In the genomic region with DNA sequence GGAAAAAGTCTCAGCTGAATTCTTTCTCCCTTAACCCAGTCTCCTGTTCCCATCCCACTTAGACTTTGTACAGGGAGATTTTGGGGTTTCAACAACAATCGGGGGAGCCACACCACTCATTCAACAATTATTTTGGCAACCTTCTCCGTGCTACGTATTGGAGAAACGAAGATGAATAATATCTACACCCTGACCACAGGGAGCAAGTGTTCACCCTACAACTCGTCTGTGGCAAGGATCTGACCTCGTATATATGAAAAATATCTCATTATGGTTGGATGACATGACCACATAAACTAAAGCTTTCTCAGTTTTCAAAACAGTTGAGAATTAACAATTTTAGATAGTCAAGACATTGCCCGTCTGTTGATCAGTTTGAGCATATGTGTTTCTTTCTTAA, we compare ENCODE assay signal across 16 cellular contexts.
"Had no signal": no experiment of that assay in that cellular context is flagged by ENCODE, and none has a peak within 500 bp of the region (broad histone marks: within the 10 kb centered on the region; RNA-seq: fewer than 3 reads in every experiment).

No MANE protein-coding gene starts in this region.

- H3K4me1 ChIP-seq: neural progenitor cell, pancreas had no signal

- H3K4me2 ChIP-seq: neural progenitor cell had no signal

- H3K36me3 ChIP-seq: neural progenitor cell, thoracic aorta, WERI-Rb-1 had no signal

- H3K27ac ChIP-seq: dorsolateral prefrontal cortex, neural progenitor cell, pancreas, thoracic aorta, WERI-Rb-1 had no signal

- ATAC-seq: activated CD8-positive, alpha-beta memory T cell treated with anti-CD3 and anti-CD28 coated beads, Interleukin-2, amount 10 ng/mL, durations not matched to agents 7 days and 5 days; pancreas had no signal

- DNase-seq: activated CD4-positive, alpha-beta T cell treated with anti-CD3 and anti-CD28 coated beads, Interleukin-2, amount 50 U/mL, for 48 hours; activated CD8-positive, alpha-beta memory T cell treated with anti-CD3 and anti-CD28 coated beads, Interleukin-2, amount 10 ng/mL, durations not matched to agents 7 days and 5 days; activated effector memory CD4-positive, alpha-beta T cell treated with Interleukin-2 at 50 U/mL for 16 hours; activated naive CD4-positive, alpha-beta T cell treated with anti-CD3 and anti-CD28 coated beads, Interleukin-2, amount 50 U/mL, for 16 hours; activated T-cell treated with anti-CD3 and anti-CD28 coated beads, Interleukin-2, amount 50 U/mL, for 1 hour; dorsolateral prefrontal cortex; endodermal cell; islet precursor cell; midbrain; pancreas; stimulated activated CD4-positive, alpha-beta T cell treated with anti-CD3 and anti-CD28 coated beads, Interleukin-12 subunit alpha, Interleukin-12 subunit beta, amount 100 ng/mL, for 4 hours; stimulated activated CD4-positive, alpha-beta T cell treated with anti-CD3 and anti-CD28 coated beads, Interleukin-2, amount 100 ng/mL, for 24 hours; WERI-Rb-1 had no signal

- H3K4me3 ChIP-seq: dorsolateral prefrontal cortex, lung, neural progenitor cell, pancreas, thoracic aorta had no signal

- H3K9me3 ChIP-seq: pancreas, thoracic aorta had no signal

- H3K9ac ChIP-seq: neural progenitor cell had no signal

- H2AFZ ChIP-seq: neural progenitor cell had no signal

- H3K27me3 ChIP-seq: dorsolateral prefrontal cortex, neural progenitor cell, pancreas had no signal
